23 cellular contexts compared by ENCODE assay signal in genomic region chr6:9717568-9717967, GRCh38.
"Had no signal": no experiment of that assay in that cellular context is flagged by ENCODE, and none has a peak within 500 bp of the region (broad histone marks: within the 10 kb centered on the region; RNA-seq: fewer than 3 reads in every experiment).

No MANE protein-coding gene starts in this region.

- H3K9me3 ChIP-seq: colonic mucosa, esophagus squamous epithelium, gastrocnemius medialis, lower lobe of right lung, mucosa of descending colon had no signal

- H3K4me3 Mint-ChIP-seq: dendritic cell treated with granulocyte-macrophage colony-stimulating factor and Interleukin-4, amounts not matched to agents 40 ng/mL and 50 ng/mL, for 4 days; effector memory CD8-positive, alpha-beta T cell; endodermal cell; mesothelial cell of epicardium had no signal

- H3K36me3 Mint-ChIP-seq: mesothelial cell of epicardium had no signal

- H3K4me1 ChIP-seq: colonic mucosa, esophagus squamous epithelium, gastrocnemius medialis, heart right ventricle, left lung, lower lobe of right lung had no signal

- H3K36me3 ChIP-seq: colonic mucosa, esophagus squamous epithelium, gastrocnemius medialis, heart right ventricle, left lung, lower lobe of right lung had no signal

- H3K27ac Mint-ChIP-seq: dendritic cell treated with granulocyte-macrophage colony-stimulating factor and Interleukin-4, amounts not matched to agents 40 ng/mL and 50 ng/mL, for 4 days; effector memory CD8-positive, alpha-beta T cell; endodermal cell; mesothelial cell of epicardium had no signal

- H3K9me3 Mint-ChIP-seq: endodermal cell, mesothelial cell of epicardium had no signal

- H3K27me3 Mint-ChIP-seq: dendritic cell treated with granulocyte-macrophage colony-stimulating factor and Interleukin-4, amounts not matched to agents 40 ng/mL and 50 ng/mL, for 4 days; effector memory CD8-positive, alpha-beta T cell had no signal

- H3K27ac ChIP-seq: colonic mucosa, epithelial cell of prostate, esophagus squamous epithelium, gastrocnemius medialis, heart right ventricle, left lung, lower lobe of right lung had no signal

- H3K27me3 ChIP-seq: colonic mucosa, esophagus squamous epithelium, gastrocnemius medialis, heart right ventricle, left lung had no signal

- DNase-seq: colonic mucosa; cortex of kidney; effector CD8-positive, alpha-beta T cell; effector memory CD8-positive, alpha-beta T cell; endodermal cell; erythroblast; esophagus squamous epithelium; foreskin fibroblast; foreskin melanocyte; gastrocnemius medialis; glutamatergic neuron; head of caudate nucleus; heart right ventricle; hippocampal formation; left cardiac atrium; left lung; left ventricle myocardium superior; lower lobe of right lung; mesenchymal stem cell; mucosa of descending colon had no signal

- H3K4me3 ChIP-seq: colonic mucosa, esophagus squamous epithelium, gastrocnemius medialis, heart right ventricle, left lung, lower lobe of right lung, mucosa of descending colon had no signal
